In genomic region chr16:30888856-30889499, GRCh38 we compare ENCODE assay signal across 16 cellular contexts. TPM values are rescaled to one million over a fixed set of nuclear protein-coding genes. Genes with fewer than 3 reads are reported as not detected.
DNase-seq lines count a peak whose midpoint lies in the region; ATAC-seq, FAIRE-seq and TF ChIP-seq lines count a peak whose summit lies in the region.
"Had no signal": no experiment of that assay in that cellular context is flagged by ENCODE, and none has a peak within 500 bp of the region (broad histone marks: within the 10 kb centered on the region; RNA-seq: fewer than 3 reads in every experiment).

No MANE protein-coding gene starts in this region.

- peaks cover 41% of the 10 kb centered on the region for H3K79me1 ChIP-seq in mesenchymal stem cell (replicated peaks; ENCODE audit: low read length, poor library complexity, severe bottlenecking)

- H3K4ac ChIP-seq in mesenchymal stem cell (ENCODE audit: low read depth in 1 of 2, low read length in 2 of 2) = no peak overlapping the region

- H3K9me3 ChIP-seq in HepG2 (ENCODE audit: low read length) (no peaks in the 10 kb centered on the region), right lobe of liver (no peaks in the 10 kb centered on the region), mesenchymal stem cell (ENCODE audit: control insufficient read depth, low read length) (no peaks in the 10 kb centered on the region)
- H3K9me3 ChIP-seq: BLaER1 treated with 17β-estradiol and CSF1 and Interleukin-3, amounts not matched to agents 10 nM and 100 nM had no signal

- H3K4me1 Mint-ChIP-seq in brain = peaks cover 15% of the 10 kb centered on the region

- H3K9ac ChIP-seq in HepG2 (ENCODE audit: insufficient read depth, low read depth, low read length) (no peak overlapping the region), mesenchymal stem cell (ENCODE audit: low read length) (no peak overlapping the region)

- DNase-seq in HepG2 (ENCODE audit: low spot score) = no peak
- no peak for DNase-seq in right lobe of liver
- DNase-seq in mesenchymal stem cell = no peak
- DNase-seq in posterior vena cava (ENCODE audit: low spot score) = no peak
- no peak for DNase-seq in superior temporal gyrus (ENCODE audit: extremely low spot score)
- DNase-seq in inferior parietal cortex (ENCODE audit: extremely low spot score) = no peak
- DNase-seq: H9, NCI-H1417 treated with DMSO at 0.1 percent for 48 hours, NCI-H2029 treated with DMSO at 0.1 percent for 48 hours, NCI-H510A treated with DMSO at 0.1 percent for 48 hours, SHP77 treated with DMSO at 0.1 percent for 48 hours had no signal

- ATAC-seq in HepG2 = no peak
- no peak for ATAC-seq in right lobe of liver
- ATAC-seq: GM12878 had no signal

- H3K4me2 ChIP-seq in HepG2 (ENCODE audit: low read depth, low read length) (no peak overlapping the region), mesenchymal stem cell (ENCODE audit: low read length, poor library complexity, severe bottlenecking) (no peak overlapping the region)
- H3K4me2 ChIP-seq: BLaER1 treated with 17β-estradiol and CSF1 and Interleukin-3, amounts not matched to agents 10 nM and 100 nM had no signal

- TF ChIP-seq RAD21 in HepG2 (CRISPR knock-in tag; IDR thresholded peaks at IDR 0.05) = no peak

- H3K14ac ChIP-seq in mesenchymal stem cell (ENCODE audit: low read length in 2 of 2) = no peak overlapping the region

- TF ChIP-seq POLR2A in HepG2 (IDR thresholded peaks at IDR 0.05; ENCODE audit: insufficient read depth in 1 of 2, low read depth in 2 of 2, low read length in 2 of 2) (no peak), right lobe of liver (IDR thresholded peaks at IDR 0.05) (no peak)

- in situ Hi-C loops in HepG2 (cut with HindIII; ENCODE audit: extremely low pct_ligation_motif_present, low pct_unique_long_range_greater_than_20kb) = no loop called here

- H3K18ac ChIP-seq in mesenchymal stem cell (ENCODE audit: low read depth in 1 of 2, low read length in 2 of 2) = no peak overlapping the region

- H3K9me3 Mint-ChIP-seq in brain = no peaks in the 10 kb centered on the region
- H3K9me3 Mint-ChIP-seq: H9 had no signal

- H3K36me3 ChIP-seq in HepG2 (replicated peaks in 1 of 2; ENCODE audit: control insufficient read depth in 1 of 2, insufficient read depth in 2 of 2, low read length in 2 of 2) = peaks cover 6 to 14% of the 10 kb centered on the region in 2 experiments
- peaks cover 0 to 6% (median 0%) of the 10 kb centered on the region in 4 donors for H3K36me3 ChIP-seq in right lobe of liver
- H3K36me3 ChIP-seq in mesenchymal stem cell (ENCODE audit: control insufficient read depth in 1 of 2, insufficient read depth in 2 of 2, low read depth in 1 of 2, low read length in 2 of 2) = peaks cover 54 to 61% of the 10 kb centered on the region in 2 experiments

- TF ChIP-seq CTCF in HepG2 (CRISPR knock-in tag; IDR thresholded peaks at IDR 0.05) (no peak), right lobe of liver (IDR thresholded peaks at IDR 0.05) (no peak), brain (conservative IDR thresholded peaks at IDR 0.05) (no peak)

- peak overlapping the region; percentile 79 for H2AK5ac ChIP-seq in mesenchymal stem cell (ENCODE audit: low read length, severe bottlenecking)

- no peak overlapping the region for H3K23ac ChIP-seq in mesenchymal stem cell (ENCODE audit: low read length in 2 of 2)

- POLR2A ChIA-PET in HepG2 (lab: Yijun Ruan, JAX) = interaction anchor here (0.5 kb wide), 1 partner anchor 8 kb away, joined by 4 read pairs; no protein-coding TSS in a partner anchor

- no peak overlapping the region for H4K8ac ChIP-seq in mesenchymal stem cell (ENCODE audit: low read length)

- no peak overlapping the region for H3K27ac ChIP-seq in HepG2 (ENCODE audit: extremely low read length, insufficient read depth, low read length)
- H3K27ac ChIP-seq in right lobe of liver = no peak overlapping the region
- H3K27ac ChIP-seq in mesenchymal stem cell (ENCODE audit: low read length, poor library complexity, severe bottlenecking) = peak overlapping the region; percentile 60
- H3K27ac ChIP-seq: BLaER1 treated with 17β-estradiol and CSF1 and Interleukin-3, amounts not matched to agents 10 nM and 100 nM had no signal

- no TSS peak for BruUV-seq in HepG2 (replicated peaks; lab: Mats Ljungman, UMichigan)

- peaks cover 47% of the 10 kb centered on the region for H3K36me3 Mint-ChIP-seq in brain

- no peak for FAIRE-seq in HepG2 (lab: Jason Lieb, UNC)
- FAIRE-seq: GM12878, GM18507, RCC 7860 had no signal

- H3K79me2 ChIP-seq in HepG2 (ENCODE audit: insufficient read depth, low read length) = peaks cover 8% of the 10 kb centered on the region

- H3K27me3 Mint-ChIP-seq in brain = no peaks in the 10 kb centered on the region

- H3K4me3 Mint-ChIP-seq in brain = no peak overlapping the region

- CTCF ChIA-PET in HepG2 (lab: Yijun Ruan, JAX; ENCODE audit: low intra/inter-chr PET ratio, low total read pairs) = no interaction called here

- peak overlapping the region in 4 of 5 experiments; percentile 7 to 47 (median 25) for H3K27ac Mint-ChIP-seq in brain

- H2BK5ac ChIP-seq in mesenchymal stem cell (ENCODE audit: low read depth, low read length, poor library complexity, severe bottlenecking) = no peak overlapping the region

- H2AFZ ChIP-seq in HepG2 (ENCODE audit: low read length) = no peak overlapping the region
- H2AFZ ChIP-seq in mesenchymal stem cell (ENCODE audit: low read depth, low read length) = no peak overlapping the region

- H3K27me3 ChIP-seq in HepG2 (ENCODE audit: control insufficient read depth in 1 of 2, insufficient read depth in 2 of 2, low read length in 2 of 2) = no peaks in the 10 kb centered on the region
- no peaks in the 10 kb centered on the region for H3K27me3 ChIP-seq in right lobe of liver
- H3K27me3 ChIP-seq in mesenchymal stem cell (ENCODE audit: control insufficient read depth in 1 of 2, insufficient read depth in 1 of 2, low read length in 2 of 2) = no peaks in the 10 kb centered on the region
- H3K27me3 ChIP-seq: BLaER1 treated with 17β-estradiol and CSF1 and Interleukin-3, amounts not matched to agents 10 nM and 100 nM had no signal

- TF ChIP-seq EP300 in HepG2 (IDR thresholded peaks at IDR 0.05; ENCODE audit: low read depth in 2 of 2, low read length in 2 of 2) (no peak), HepG2 (CRISPR knock-in tag; IDR thresholded peaks at IDR 0.05; ENCODE audit: borderline replicate concordance) (no peak)

- H2BK15ac ChIP-seq in mesenchymal stem cell (ENCODE audit: low read depth, poor library complexity, severe bottlenecking) = no peak overlapping the region

- no peak overlapping the region for H2BK120ac ChIP-seq in mesenchymal stem cell (ENCODE audit: low read depth, low read length)

- H4K91ac ChIP-seq in mesenchymal stem cell (ENCODE audit: low read length) = no peak overlapping the region

- intact Hi-C loops in HepG2 (cut with micrococcal nuclease; ENCODE audit: unreplicated experiment) = no loop called here
- intact Hi-C loops in right lobe of liver (cut with DNase I) = no loop called here
- intact Hi-C loops in posterior vena cava (cut with DNase I) = no loop called here

- peaks cover 12% of the 10 kb centered on the region for H3K4me1 ChIP-seq in HepG2 (ENCODE audit: insufficient read depth, low read length)
- H3K4me1 ChIP-seq in right lobe of liver = peaks cover 0 to 8% (median 0%) of the 10 kb centered on the region in 4 donors
- H3K4me1 ChIP-seq in mesenchymal stem cell (ENCODE audit: control insufficient read depth, insufficient read depth, low read depth, low read length) = peaks cover 20% of the 10 kb centered on the region

- 94% methylated on average over 8 of the region's 8 CpGs for WGBS in HepG2 (ENCODE audit: low lambda C conversion rate)
- 84% methylated on average over 8 of the region's 8 CpGs for WGBS in right lobe of liver (ENCODE audit: insufficient coverage, low coverage, low lambda C conversion rate, missing lambda C conversion rate)
- 93% methylated on average over 7 of the region's 8 CpGs for WGBS in mesenchymal stem cell

- H3K4me3 ChIP-seq in HepG2 (replicated peaks in 1 of 3; ENCODE audit: insufficient read depth in 1 of 3, low read depth in 2 of 3, low read length in 3 of 3) (no peak overlapping the region), right lobe of liver (no peak overlapping the region), mesenchymal stem cell (ENCODE audit: insufficient read depth in 1 of 2, low read depth in 1 of 2, low read length in 2 of 2) (no peak overlapping the region)
- H3K4me3 ChIP-seq: BLaER1 treated with 17β-estradiol and CSF1 and Interleukin-3, amounts not matched to agents 10 nM and 100 nM; GM12878 had no signal

- H2BK12ac ChIP-seq in mesenchymal stem cell (ENCODE audit: low read length in 2 of 2) = peak overlapping the region in 1 of 2 experiments; percentile 32

- no peaks in the 10 kb centered on the region for H4K20me1 ChIP-seq in HepG2 (ENCODE audit: insufficient read depth, low read length)

RNA-seq across cellular contexts. Expression of gene BCL7C, which starts 4.9 kb away (rescaled TPM):
- 20.6 and 33.8 TPM in 2 replicates for total RNA-seq in HepG2 (2016; rRNA removed; fragmentation: Illumina TruSeq; extraction: Trizol)
- total RNA-seq in HepG2 (2016; cell fraction: cytosol; rRNA removed; fragmentation: Illumina TruSeq; extraction: Trizol; ENCODE audit: low read depth) = 194 and 197 TPM in 2 replicates
- total RNA-seq in HepG2 (2016; cell fraction: insoluble cytoplasmic fraction; rRNA removed; fragmentation: Illumina TruSeq; extraction: Trizol) = 22.9 and 35.1 TPM in 2 replicates
- 119 and 127 TPM in 2 replicates for total RNA-seq in HepG2 (2016; cell fraction: membrane; rRNA removed; fragmentation: Illumina TruSeq; extraction: Trizol)
- total RNA-seq in HepG2 (2016; cell fraction: nucleus; rRNA removed; fragmentation: Illumina TruSeq; extraction: Trizol) = 13.0 and 13.8 TPM in 2 replicates
- polyA plus RNA-seq in HepG2 (2011; rRNA removed) = 17.3 and 17.7 TPM in 2 replicates
- 16.6 and 23.0 TPM in 2 replicates for polyA plus RNA-seq in HepG2 (2011; cell fraction: cytosol; rRNA removed)
- 6.8 and 7.6 TPM in 2 replicates for polyA plus RNA-seq in HepG2 (2011; cell fraction: nucleus; rRNA removed)
- polyA plus RNA-seq in HepG2 (2012) = 9.5 and 11.7 TPM in 2 replicates
- 217 TPM in 2 replicates for polyA plus RNA-seq in HepG2 (2016; cell fraction: cytosol; fragmentation: Illumina TruSeq; extraction: Trizol; ENCODE audit: low read depth)
- polyA plus RNA-seq in HepG2 (2016; cell fraction: insoluble cytoplasmic fraction; fragmentation: Illumina TruSeq; extraction: Trizol; ENCODE audit: low read depth) = 24.4 and 25.8 TPM in 2 replicates
- 119 and 124 TPM in 2 replicates for polyA plus RNA-seq in HepG2 (2016; cell fraction: membrane; fragmentation: Illumina TruSeq; extraction: Trizol; ENCODE audit: low read depth)
- polyA plus RNA-seq in HepG2 (2016; cell fraction: nucleus; fragmentation: Illumina TruSeq; extraction: Trizol; ENCODE audit: insufficient read depth, low read depth) = 23.8 and 25.6 TPM in 2 replicates
- 4.2 and 4.3 TPM in 2 replicates for polyA minus RNA-seq in HepG2 (2011; rRNA and poly(A)+ RNA removed; ENCODE audit: low replicate concordance)
- 5.2 and 7.2 TPM in 2 replicates for polyA minus RNA-seq in HepG2 (2011; cell fraction: cytosol; rRNA and poly(A)+ RNA removed)
- polyA minus RNA-seq in HepG2 (2011; cell fraction: nucleus; rRNA and poly(A)+ RNA removed) = 3.6 and 3.9 TPM in 2 replicates
- total RNA-seq in right lobe of liver = 10 to 100 TPM in 2 of 6 experiments, 1 to 10 TPM in 4; 5.9 to 14.3 (median 7.9) TPM
- polyA plus RNA-seq in brain (ENCODE audit: insufficient read depth, low read depth, low replicate concordance) = 37.1 TPM
- 34.4 TPM for polyA plus RNA-seq in mesenchymal stem cell (2013, experiment 1 of 2)
- polyA plus RNA-seq in mesenchymal stem cell (2013, experiment 2 of 2) = 34.2 TPM
- total RNA-seq in posterior vena cava = 10 to 100 TPM; 33.6 to 36.3 TPM

RNA-seq across cellular contexts. Expression of gene CTF1, which starts 7.4 kb away (rescaled TPM):
- total RNA-seq in HepG2 (2016; rRNA removed; fragmentation: Illumina TruSeq; extraction: Trizol) = 0.11 and 0.13 TPM in 2 replicates
- total RNA-seq in HepG2 (2016; cell fraction: cytosol; rRNA removed; fragmentation: Illumina TruSeq; extraction: Trizol; ENCODE audit: low read depth) = 0.18 and 0.20 TPM in 2 replicates
- total RNA-seq in HepG2 (2016; cell fraction: insoluble cytoplasmic fraction; rRNA removed; fragmentation: Illumina TruSeq; extraction: Trizol) = 0.19 TPM in 1 of 2 replicates, not detected in the other
- 0.19 and 0.31 TPM in 2 replicates for total RNA-seq in HepG2 (2016; cell fraction: membrane; rRNA removed; fragmentation: Illumina TruSeq; extraction: Trizol)
- not detected in 2 replicates for total RNA-seq in HepG2 (2016; cell fraction: nucleus; rRNA removed; fragmentation: Illumina TruSeq; extraction: Trizol)
- polyA plus RNA-seq in HepG2 (2011; rRNA removed) = 1.8 and 2.6 TPM in 2 replicates
- 1.5 and 1.6 TPM in 2 replicates for polyA plus RNA-seq in HepG2 (2011; cell fraction: cytosol; rRNA removed)
- polyA plus RNA-seq in HepG2 (2011; cell fraction: nucleus; rRNA removed) = 1.7 and 2.3 TPM in 2 replicates
- polyA plus RNA-seq in HepG2 (2012) = 0.57 and 0.99 TPM in 2 replicates
- polyA plus RNA-seq in HepG2 (2016; cell fraction: cytosol; fragmentation: Illumina TruSeq; extraction: Trizol; ENCODE audit: low read depth) = 0.20 and 0.23 TPM in 2 replicates
- polyA plus RNA-seq in HepG2 (2016; cell fraction: insoluble cytoplasmic fraction; fragmentation: Illumina TruSeq; extraction: Trizol; ENCODE audit: low read depth) = 0.44 and 0.81 TPM in 2 replicates
- 0.44 and 0.47 TPM in 2 replicates for polyA plus RNA-seq in HepG2 (2016; cell fraction: membrane; fragmentation: Illumina TruSeq; extraction: Trizol; ENCODE audit: low read depth)
- 0.28 and 0.49 TPM in 2 replicates for polyA plus RNA-seq in HepG2 (2016; cell fraction: nucleus; fragmentation: Illumina TruSeq; extraction: Trizol; ENCODE audit: insufficient read depth, low read depth)
- polyA minus RNA-seq in HepG2 (2011; rRNA and poly(A)+ RNA removed; ENCODE audit: low replicate concordance) = 0.94 and 3.5 TPM in 2 replicates
- polyA minus RNA-seq in HepG2 (2011; cell fraction: cytosol; rRNA and poly(A)+ RNA removed) = 0.49 and 0.97 TPM in 2 replicates
- 0.25 and 0.77 TPM in 2 replicates for polyA minus RNA-seq in HepG2 (2011; cell fraction: nucleus; rRNA and poly(A)+ RNA removed)
- under 1 TPM in 4 of 6 experiments, not detected in 2; 0.13 to 0.74 (median 0.43) TPM for total RNA-seq in right lobe of liver
- 4.1 TPM for polyA plus RNA-seq in brain (ENCODE audit: insufficient read depth, low read depth, low replicate concordance)
- polyA plus RNA-seq in mesenchymal stem cell (2013, experiment 1 of 2) = 6.7 TPM
- 7.0 TPM for polyA plus RNA-seq in mesenchymal stem cell (2013, experiment 2 of 2)
- 1 to 10 TPM; 5.0 to 5.2 TPM for total RNA-seq in posterior vena cava

RNA-seq across cellular contexts. Expression of gene FBXL19, which starts 34.4 kb away (rescaled TPM):
- total RNA-seq in HepG2 (2016; rRNA removed; fragmentation: Illumina TruSeq; extraction: Trizol) = 7.4 and 13.7 TPM in 2 replicates
- total RNA-seq in HepG2 (2016; cell fraction: cytosol; rRNA removed; fragmentation: Illumina TruSeq; extraction: Trizol; ENCODE audit: low read depth) = 0.88 and 1.0 TPM in 2 replicates
- total RNA-seq in HepG2 (2016; cell fraction: insoluble cytoplasmic fraction; rRNA removed; fragmentation: Illumina TruSeq; extraction: Trizol) = 7.5 and 14.8 TPM in 2 replicates
- total RNA-seq in HepG2 (2016; cell fraction: membrane; rRNA removed; fragmentation: Illumina TruSeq; extraction: Trizol) = 3.5 and 3.7 TPM in 2 replicates
- total RNA-seq in HepG2 (2016; cell fraction: nucleus; rRNA removed; fragmentation: Illumina TruSeq; extraction: Trizol) = 7.2 and 8.5 TPM in 2 replicates
- polyA plus RNA-seq in HepG2 (2011; rRNA removed) = 6.0 and 10.1 TPM in 2 replicates
- 4.8 and 8.3 TPM in 2 replicates for polyA plus RNA-seq in HepG2 (2011; cell fraction: cytosol; rRNA removed)
- 32.6 and 42.1 TPM in 2 replicates for polyA plus RNA-seq in HepG2 (2011; cell fraction: nucleus; rRNA removed)
- polyA plus RNA-seq in HepG2 (2012) = 6.0 and 7.5 TPM in 2 replicates
- polyA plus RNA-seq in HepG2 (2016; cell fraction: cytosol; fragmentation: Illumina TruSeq; extraction: Trizol; ENCODE audit: low read depth) = 0.59 and 0.62 TPM in 2 replicates
- 8.3 and 8.7 TPM in 2 replicates for polyA plus RNA-seq in HepG2 (2016; cell fraction: insoluble cytoplasmic fraction; fragmentation: Illumina TruSeq; extraction: Trizol; ENCODE audit: low read depth)
- polyA plus RNA-seq in HepG2 (2016; cell fraction: membrane; fragmentation: Illumina TruSeq; extraction: Trizol; ENCODE audit: low read depth) = 2.0 and 2.5 TPM in 2 replicates
- 18.4 and 19.3 TPM in 2 replicates for polyA plus RNA-seq in HepG2 (2016; cell fraction: nucleus; fragmentation: Illumina TruSeq; extraction: Trizol; ENCODE audit: insufficient read depth, low read depth)
- polyA minus RNA-seq in HepG2 (2011; rRNA and poly(A)+ RNA removed; ENCODE audit: low replicate concordance) = 9.2 and 19.5 TPM in 2 replicates
- polyA minus RNA-seq in HepG2 (2011; cell fraction: cytosol; rRNA and poly(A)+ RNA removed) = 8.9 and 9.6 TPM in 2 replicates
- 6.3 and 7.0 TPM in 2 replicates for polyA minus RNA-seq in HepG2 (2011; cell fraction: nucleus; rRNA and poly(A)+ RNA removed)
- total RNA-seq in right lobe of liver = 1 to 10 TPM; 2.8 to 8.0 (median 3.4) TPM
- polyA plus RNA-seq in brain (ENCODE audit: insufficient read depth, low read depth, low replicate concordance) = 24.3 TPM
- 21.4 TPM for polyA plus RNA-seq in mesenchymal stem cell (2013, experiment 1 of 2)
- 20.2 TPM for polyA plus RNA-seq in mesenchymal stem cell (2013, experiment 2 of 2)
- 10 to 100 TPM; 13.7 to 14.5 TPM for total RNA-seq in posterior vena cava

RNA-seq across cellular contexts. Expression of gene ORAI3, which starts 59.9 kb away (rescaled TPM):
- total RNA-seq in HepG2 (2016; rRNA removed; fragmentation: Illumina TruSeq; extraction: Trizol) (6.3 and 11.4 TPM in 2 replicates), right lobe of liver (10 to 100 TPM; 27.7 to 56.6 (median 31.6) TPM), posterior vena cava (10 to 100 TPM; 11.0 to 17.5 TPM)
- 3.1 and 3.3 TPM in 2 replicates for total RNA-seq in HepG2 (2016; cell fraction: cytosol; rRNA removed; fragmentation: Illumina TruSeq; extraction: Trizol; ENCODE audit: low read depth)
- total RNA-seq in HepG2 (2016; cell fraction: insoluble cytoplasmic fraction; rRNA removed; fragmentation: Illumina TruSeq; extraction: Trizol) = 6.8 and 11.0 TPM in 2 replicates
- 6.6 and 6.9 TPM in 2 replicates for total RNA-seq in HepG2 (2016; cell fraction: membrane; rRNA removed; fragmentation: Illumina TruSeq; extraction: Trizol)
- 9.5 and 9.8 TPM in 2 replicates for total RNA-seq in HepG2 (2016; cell fraction: nucleus; rRNA removed; fragmentation: Illumina TruSeq; extraction: Trizol)
- polyA plus RNA-seq in HepG2 (2011; rRNA removed) (32.0 and 41.3 TPM in 2 replicates), brain (ENCODE audit: insufficient read depth, low read depth, low replicate concordance) (6.4 TPM)
- 40.6 and 43.1 TPM in 2 replicates for polyA plus RNA-seq in HepG2 (2011; cell fraction: cytosol; rRNA removed)
- polyA plus RNA-seq in HepG2 (2011; cell fraction: nucleus; rRNA removed) = 24.2 and 26.2 TPM in 2 replicates
- 8.4 and 8.8 TPM in 2 replicates for polyA plus RNA-seq in HepG2 (2012)
- polyA plus RNA-seq in HepG2 (2016; cell fraction: cytosol; fragmentation: Illumina TruSeq; extraction: Trizol; ENCODE audit: low read depth) = 2.0 and 3.1 TPM in 2 replicates
- polyA plus RNA-seq in HepG2 (2016; cell fraction: insoluble cytoplasmic fraction; fragmentation: Illumina TruSeq; extraction: Trizol; ENCODE audit: low read depth) = 6.2 and 7.6 TPM in 2 replicates
- polyA plus RNA-seq in HepG2 (2016; cell fraction: membrane; fragmentation: Illumina TruSeq; extraction: Trizol; ENCODE audit: low read depth) = 4.8 and 5.1 TPM in 2 replicates
- polyA plus RNA-seq in HepG2 (2016; cell fraction: nucleus; fragmentation: Illumina TruSeq; extraction: Trizol; ENCODE audit: insufficient read depth, low read depth) = 14.8 and 15.7 TPM in 2 replicates
- polyA minus RNA-seq in HepG2 (2011; rRNA and poly(A)+ RNA removed; ENCODE audit: low replicate concordance) = 9.3 and 112 TPM in 2 replicates
- polyA minus RNA-seq in HepG2 (2011; cell fraction: cytosol; rRNA and poly(A)+ RNA removed) = 19.9 and 21.3 TPM in 2 replicates
- polyA minus RNA-seq in HepG2 (2011; cell fraction: nucleus; rRNA and poly(A)+ RNA removed) = 9.7 and 16.2 TPM in 2 replicates
- 63.4 TPM for polyA plus RNA-seq in mesenchymal stem cell (2013, experiment 1 of 2)
- 64.8 TPM for polyA plus RNA-seq in mesenchymal stem cell (2013, experiment 2 of 2)
